In the genomic region with DNA sequence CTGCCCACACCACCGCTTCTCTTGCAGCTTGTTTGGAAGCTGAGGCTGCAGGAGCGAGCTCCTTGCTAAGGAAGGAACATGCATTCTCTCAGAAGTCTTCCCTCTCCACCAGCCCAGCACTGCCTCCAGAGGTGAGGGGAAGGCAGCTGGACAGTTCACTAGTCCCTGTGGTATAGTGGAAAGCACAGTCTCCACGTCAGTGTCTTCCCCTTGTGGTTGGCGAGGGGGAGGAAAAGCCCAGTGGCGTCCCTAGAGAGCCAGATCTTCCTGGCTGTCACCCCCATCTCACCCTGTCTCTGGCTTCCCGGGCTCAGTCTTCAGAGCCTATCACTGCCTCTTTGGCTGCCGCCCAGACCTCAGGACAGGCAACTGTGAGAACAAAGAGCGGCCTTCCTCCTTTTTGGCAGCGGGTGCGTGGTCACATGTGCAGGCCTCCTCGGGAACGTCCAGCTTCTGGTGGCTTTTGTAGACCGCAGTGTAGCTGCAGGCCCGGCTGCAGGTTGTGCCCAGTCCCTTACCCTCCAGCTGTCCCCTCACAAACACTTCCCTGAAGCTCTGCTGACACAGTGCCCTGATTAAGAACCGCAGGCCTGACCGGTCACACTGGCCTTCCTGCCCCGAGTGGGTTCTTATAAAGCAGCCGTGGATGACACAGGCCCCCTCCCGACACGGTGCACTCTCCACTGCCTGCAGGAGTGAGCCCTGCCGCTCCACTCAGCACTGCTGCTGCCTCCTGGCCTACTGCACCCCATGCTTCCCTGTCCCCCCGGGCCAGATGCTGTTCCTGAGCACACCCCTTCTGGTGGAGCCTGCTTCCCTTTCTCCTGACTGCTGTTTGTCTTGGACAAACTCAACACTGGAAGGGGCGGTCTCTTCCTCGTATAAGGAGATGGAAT, we compare ENCODE assay signal across 1 cellular context.
TF ChIP-seq lines count a peak whose summit lies in the region.

No MANE protein-coding gene starts in this region.

TF ChIP-seq in K562, 482 proteins besides CTCF, POLR2A, EP300 and RAD21 (continued from another document and continues in another):
- TF ChIP-seq, protein P1, sequence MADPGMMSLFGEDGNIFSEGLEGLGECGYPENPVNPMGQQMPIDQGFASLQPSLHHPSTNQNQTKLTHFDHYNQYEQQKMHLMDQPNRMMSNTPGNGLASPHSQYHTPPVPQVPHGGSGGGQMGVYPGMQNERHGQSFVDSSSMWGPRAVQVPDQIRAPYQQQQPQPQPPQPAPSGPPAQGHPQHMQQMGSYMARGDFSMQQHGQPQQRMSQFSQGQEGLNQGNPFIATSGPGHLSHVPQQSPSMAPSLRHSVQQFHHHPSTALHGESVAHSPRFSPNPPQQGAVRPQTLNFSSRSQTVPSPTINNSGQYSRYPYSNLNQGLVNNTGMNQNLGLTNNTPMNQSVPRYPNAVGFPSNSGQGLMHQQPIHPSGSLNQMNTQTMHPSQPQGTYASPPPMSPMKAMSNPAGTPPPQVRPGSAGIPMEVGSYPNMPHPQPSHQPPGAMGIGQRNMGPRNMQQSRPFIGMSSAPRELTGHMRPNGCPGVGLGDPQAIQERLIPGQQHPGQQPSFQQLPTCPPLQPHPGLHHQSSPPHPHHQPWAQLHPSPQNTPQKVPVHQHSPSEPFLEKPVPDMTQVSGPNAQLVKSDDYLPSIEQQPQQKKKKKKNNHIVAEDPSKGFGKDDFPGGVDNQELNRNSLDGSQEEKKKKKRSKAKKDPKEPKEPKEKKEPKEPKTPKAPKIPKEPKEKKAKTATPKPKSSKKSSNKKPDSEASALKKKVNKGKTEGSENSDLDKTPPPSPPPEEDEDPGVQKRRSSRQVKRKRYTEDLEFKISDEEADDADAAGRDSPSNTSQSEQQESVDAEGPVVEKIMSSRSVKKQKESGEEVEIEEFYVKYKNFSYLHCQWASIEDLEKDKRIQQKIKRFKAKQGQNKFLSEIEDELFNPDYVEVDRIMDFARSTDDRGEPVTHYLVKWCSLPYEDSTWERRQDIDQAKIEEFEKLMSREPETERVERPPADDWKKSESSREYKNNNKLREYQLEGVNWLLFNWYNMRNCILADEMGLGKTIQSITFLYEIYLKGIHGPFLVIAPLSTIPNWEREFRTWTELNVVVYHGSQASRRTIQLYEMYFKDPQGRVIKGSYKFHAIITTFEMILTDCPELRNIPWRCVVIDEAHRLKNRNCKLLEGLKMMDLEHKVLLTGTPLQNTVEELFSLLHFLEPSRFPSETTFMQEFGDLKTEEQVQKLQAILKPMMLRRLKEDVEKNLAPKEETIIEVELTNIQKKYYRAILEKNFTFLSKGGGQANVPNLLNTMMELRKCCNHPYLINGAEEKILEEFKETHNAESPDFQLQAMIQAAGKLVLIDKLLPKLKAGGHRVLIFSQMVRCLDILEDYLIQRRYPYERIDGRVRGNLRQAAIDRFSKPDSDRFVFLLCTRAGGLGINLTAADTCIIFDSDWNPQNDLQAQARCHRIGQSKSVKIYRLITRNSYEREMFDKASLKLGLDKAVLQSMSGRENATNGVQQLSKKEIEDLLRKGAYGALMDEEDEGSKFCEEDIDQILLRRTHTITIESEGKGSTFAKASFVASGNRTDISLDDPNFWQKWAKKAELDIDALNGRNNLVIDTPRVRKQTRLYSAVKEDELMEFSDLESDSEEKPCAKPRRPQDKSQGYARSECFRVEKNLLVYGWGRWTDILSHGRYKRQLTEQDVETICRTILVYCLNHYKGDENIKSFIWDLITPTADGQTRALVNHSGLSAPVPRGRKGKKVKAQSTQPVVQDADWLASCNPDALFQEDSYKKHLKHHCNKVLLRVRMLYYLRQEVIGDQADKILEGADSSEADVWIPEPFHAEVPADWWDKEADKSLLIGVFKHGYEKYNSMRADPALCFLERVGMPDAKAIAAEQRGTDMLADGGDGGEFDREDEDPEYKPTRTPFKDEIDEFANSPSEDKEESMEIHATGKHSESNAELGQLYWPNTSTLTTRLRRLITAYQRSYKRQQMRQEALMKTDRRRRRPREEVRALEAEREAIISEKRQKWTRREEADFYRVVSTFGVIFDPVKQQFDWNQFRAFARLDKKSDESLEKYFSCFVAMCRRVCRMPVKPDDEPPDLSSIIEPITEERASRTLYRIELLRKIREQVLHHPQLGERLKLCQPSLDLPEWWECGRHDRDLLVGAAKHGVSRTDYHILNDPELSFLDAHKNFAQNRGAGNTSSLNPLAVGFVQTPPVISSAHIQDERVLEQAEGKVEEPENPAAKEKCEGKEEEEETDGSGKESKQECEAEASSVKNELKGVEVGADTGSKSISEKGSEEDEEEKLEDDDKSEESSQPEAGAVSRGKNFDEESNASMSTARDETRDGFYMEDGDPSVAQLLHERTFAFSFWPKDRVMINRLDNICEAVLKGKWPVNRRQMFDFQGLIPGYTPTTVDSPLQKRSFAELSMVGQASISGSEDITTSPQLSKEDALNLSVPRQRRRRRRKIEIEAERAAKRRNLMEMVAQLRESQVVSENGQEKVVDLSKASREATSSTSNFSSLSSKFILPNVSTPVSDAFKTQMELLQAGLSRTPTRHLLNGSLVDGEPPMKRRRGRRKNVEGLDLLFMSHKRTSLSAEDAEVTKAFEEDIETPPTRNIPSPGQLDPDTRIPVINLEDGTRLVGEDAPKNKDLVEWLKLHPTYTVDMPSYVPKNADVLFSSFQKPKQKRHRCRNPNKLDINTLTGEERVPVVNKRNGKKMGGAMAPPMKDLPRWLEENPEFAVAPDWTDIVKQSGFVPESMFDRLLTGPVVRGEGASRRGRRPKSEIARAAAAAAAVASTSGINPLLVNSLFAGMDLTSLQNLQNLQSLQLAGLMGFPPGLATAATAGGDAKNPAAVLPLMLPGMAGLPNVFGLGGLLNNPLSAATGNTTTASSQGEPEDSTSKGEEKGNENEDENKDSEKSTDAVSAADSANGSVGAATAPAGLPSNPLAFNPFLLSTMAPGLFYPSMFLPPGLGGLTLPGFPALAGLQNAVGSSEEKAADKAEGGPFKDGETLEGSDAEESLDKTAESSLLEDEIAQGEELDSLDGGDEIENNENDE (IDR thresholded peaks at IDR 0.05; ENCODE audit: low read depth, low read length): peak; percentile 66
- TF ChIP-seq WHSC1 (IDR thresholded peaks at IDR 0.05; ENCODE audit: low read length): peak; percentile 28
- no peak for TF ChIP-seq POLR2G (IDR thresholded peaks at IDR 0.05; ENCODE audit: low read depth, low read length)
- no peak; the same call in 1 of the 2 replicates for TF ChIP-seq TRIM28 (IDR thresholded peaks at IDR 0.05)
- no peak for TF ChIP-seq IFI16 (CRISPR knock-in tag; IDR thresholded peaks at IDR 0.05)
- TF ChIP-seq, protein P2, sequence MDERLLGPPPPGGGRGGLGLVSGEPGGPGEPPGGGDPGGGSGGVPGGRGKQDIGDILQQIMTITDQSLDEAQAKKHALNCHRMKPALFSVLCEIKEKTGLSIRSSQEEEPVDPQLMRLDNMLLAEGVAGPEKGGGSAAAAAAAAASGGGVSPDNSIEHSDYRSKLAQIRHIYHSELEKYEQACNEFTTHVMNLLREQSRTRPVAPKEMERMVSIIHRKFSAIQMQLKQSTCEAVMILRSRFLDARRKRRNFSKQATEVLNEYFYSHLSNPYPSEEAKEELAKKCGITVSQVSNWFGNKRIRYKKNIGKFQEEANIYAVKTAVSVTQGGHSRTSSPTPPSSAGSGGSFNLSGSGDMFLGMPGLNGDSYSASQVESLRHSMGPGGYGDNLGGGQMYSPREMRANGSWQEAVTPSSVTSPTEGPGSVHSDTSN (CRISPR knock-in tag; IDR thresholded peaks at IDR 0.05; ENCODE audit: low read depth): no peak
- TF ChIP-seq, protein P2 (tag; conservative IDR thresholded peaks at IDR 0.05; ENCODE audit: low read depth): peak; percentile 67
- TF ChIP-seq, protein P3, sequence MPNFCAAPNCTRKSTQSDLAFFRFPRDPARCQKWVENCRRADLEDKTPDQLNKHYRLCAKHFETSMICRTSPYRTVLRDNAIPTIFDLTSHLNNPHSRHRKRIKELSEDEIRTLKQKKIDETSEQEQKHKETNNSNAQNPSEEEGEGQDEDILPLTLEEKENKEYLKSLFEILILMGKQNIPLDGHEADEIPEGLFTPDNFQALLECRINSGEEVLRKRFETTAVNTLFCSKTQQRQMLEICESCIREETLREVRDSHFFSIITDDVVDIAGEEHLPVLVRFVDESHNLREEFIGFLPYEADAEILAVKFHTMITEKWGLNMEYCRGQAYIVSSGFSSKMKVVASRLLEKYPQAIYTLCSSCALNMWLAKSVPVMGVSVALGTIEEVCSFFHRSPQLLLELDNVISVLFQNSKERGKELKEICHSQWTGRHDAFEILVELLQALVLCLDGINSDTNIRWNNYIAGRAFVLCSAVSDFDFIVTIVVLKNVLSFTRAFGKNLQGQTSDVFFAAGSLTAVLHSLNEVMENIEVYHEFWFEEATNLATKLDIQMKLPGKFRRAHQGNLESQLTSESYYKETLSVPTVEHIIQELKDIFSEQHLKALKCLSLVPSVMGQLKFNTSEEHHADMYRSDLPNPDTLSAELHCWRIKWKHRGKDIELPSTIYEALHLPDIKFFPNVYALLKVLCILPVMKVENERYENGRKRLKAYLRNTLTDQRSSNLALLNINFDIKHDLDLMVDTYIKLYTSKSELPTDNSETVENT (CRISPR knock-in tag; IDR thresholded peaks at IDR 0.05): no peak
- peak; percentile 89; the same call in 1 of the 2 replicates for TF ChIP-seq SMARCE1 (IDR thresholded peaks at IDR 0.05)
- TF ChIP-seq GTF2E2 (tag; IDR thresholded peaks at IDR 0.05): no peak
- 0 out of 2 replicates have a peak, but pooled peaks have one; percentile 24 for TF ChIP-seq ZNF830 (CRISPR knock-in tag; IDR thresholded peaks at IDR 0.05)
- no peak for TF ChIP-seq HNRNPL (IDR thresholded peaks at IDR 0.05; ENCODE audit: low read depth, low read length)
- TF ChIP-seq, protein P4, sequence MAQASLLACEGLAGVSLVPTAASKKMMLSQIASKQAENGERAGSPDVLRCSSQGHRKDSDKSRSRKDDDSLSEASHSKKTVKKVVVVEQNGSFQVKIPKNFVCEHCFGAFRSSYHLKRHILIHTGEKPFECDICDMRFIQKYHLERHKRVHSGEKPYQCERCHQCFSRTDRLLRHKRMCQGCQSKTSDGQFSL (CRISPR knock-in tag; IDR thresholded peaks at IDR 0.05): peak; percentile 49; the same call in 1 of the 2 replicates
- TF ChIP-seq, protein P4 (tag; IDR thresholded peaks at IDR 0.05): peak in 1 of 2 experiments; percentile 73; a peak in 1 of 4 replicates
- TF ChIP-seq DPF2 (IDR thresholded peaks at IDR 0.05): peak; percentile 57; the same call in 1 of the 2 replicates
- no peak for TF ChIP-seq ZNF347 (CRISPR knock-in tag; IDR thresholded peaks at IDR 0.05; ENCODE audit: low read depth)
- no peak for TF ChIP-seq RBFOX2 (IDR thresholded peaks at IDR 0.05; ENCODE audit: low read depth, low read length)
- TF ChIP-seq, protein P5, sequence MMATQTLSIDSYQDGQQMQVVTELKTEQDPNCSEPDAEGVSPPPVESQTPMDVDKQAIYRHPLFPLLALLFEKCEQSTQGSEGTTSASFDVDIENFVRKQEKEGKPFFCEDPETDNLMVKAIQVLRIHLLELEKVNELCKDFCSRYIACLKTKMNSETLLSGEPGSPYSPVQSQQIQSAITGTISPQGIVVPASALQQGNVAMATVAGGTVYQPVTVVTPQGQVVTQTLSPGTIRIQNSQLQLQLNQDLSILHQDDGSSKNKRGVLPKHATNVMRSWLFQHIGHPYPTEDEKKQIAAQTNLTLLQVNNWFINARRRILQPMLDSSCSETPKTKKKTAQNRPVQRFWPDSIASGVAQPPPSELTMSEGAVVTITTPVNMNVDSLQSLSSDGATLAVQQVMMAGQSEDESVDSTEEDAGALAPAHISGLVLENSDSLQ (IDR thresholded peaks at IDR 0.05): peak; percentile 90
- TF ChIP-seq KLF6 (CRISPR knock-in tag; IDR thresholded peaks at IDR 0.05; ENCODE audit: borderline replicate concordance): peak; percentile 62; the same call in 1 of the 2 replicates
- TF ChIP-seq, protein P6, sequence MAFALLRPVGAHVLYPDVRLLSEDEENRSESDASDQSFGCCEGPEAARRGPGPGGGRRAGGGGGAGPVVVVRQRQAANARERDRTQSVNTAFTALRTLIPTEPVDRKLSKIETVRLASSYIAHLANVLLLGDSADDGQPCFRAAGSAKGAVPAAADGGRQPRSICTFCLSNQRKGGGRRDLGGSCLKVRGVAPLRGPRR (CRISPR knock-in tag; IDR thresholded peaks at IDR 0.05): no peak
- peak; percentile 92 for TF ChIP-seq GATA2 (CRISPR knock-in tag; IDR thresholded peaks at IDR 0.05)
- TF ChIP-seq, protein P7, sequence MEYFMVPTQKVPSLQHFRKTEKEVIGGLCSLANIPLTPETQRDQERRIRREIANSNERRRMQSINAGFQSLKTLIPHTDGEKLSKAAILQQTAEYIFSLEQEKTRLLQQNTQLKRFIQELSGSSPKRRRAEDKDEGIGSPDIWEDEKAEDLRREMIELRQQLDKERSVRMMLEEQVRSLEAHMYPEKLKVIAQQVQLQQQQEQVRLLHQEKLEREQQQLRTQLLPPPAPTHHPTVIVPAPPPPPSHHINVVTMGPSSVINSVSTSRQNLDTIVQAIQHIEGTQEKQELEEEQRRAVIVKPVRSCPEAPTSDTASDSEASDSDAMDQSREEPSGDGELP (CRISPR knock-in tag; IDR thresholded peaks at IDR 0.05; ENCODE audit: borderline replicate concordance): peak; percentile 90
- TF ChIP-seq, protein P8, sequence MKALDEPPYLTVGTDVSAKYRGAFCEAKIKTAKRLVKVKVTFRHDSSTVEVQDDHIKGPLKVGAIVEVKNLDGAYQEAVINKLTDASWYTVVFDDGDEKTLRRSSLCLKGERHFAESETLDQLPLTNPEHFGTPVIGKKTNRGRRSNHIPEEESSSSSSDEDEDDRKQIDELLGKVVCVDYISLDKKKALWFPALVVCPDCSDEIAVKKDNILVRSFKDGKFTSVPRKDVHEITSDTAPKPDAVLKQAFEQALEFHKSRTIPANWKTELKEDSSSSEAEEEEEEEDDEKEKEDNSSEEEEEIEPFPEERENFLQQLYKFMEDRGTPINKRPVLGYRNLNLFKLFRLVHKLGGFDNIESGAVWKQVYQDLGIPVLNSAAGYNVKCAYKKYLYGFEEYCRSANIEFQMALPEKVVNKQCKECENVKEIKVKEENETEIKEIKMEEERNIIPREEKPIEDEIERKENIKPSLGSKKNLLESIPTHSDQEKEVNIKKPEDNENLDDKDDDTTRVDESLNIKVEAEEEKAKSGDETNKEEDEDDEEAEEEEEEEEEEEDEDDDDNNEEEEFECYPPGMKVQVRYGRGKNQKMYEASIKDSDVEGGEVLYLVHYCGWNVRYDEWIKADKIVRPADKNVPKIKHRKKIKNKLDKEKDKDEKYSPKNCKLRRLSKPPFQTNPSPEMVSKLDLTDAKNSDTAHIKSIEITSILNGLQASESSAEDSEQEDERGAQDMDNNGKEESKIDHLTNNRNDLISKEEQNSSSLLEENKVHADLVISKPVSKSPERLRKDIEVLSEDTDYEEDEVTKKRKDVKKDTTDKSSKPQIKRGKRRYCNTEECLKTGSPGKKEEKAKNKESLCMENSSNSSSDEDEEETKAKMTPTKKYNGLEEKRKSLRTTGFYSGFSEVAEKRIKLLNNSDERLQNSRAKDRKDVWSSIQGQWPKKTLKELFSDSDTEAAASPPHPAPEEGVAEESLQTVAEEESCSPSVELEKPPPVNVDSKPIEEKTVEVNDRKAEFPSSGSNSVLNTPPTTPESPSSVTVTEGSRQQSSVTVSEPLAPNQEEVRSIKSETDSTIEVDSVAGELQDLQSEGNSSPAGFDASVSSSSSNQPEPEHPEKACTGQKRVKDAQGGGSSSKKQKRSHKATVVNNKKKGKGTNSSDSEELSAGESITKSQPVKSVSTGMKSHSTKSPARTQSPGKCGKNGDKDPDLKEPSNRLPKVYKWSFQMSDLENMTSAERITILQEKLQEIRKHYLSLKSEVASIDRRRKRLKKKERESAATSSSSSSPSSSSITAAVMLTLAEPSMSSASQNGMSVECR (CRISPR knock-in tag; IDR thresholded peaks at IDR 0.05): 0 out of 2 replicates have a peak, but pooled peaks have one; percentile 25
